In the genomic region with DNA sequence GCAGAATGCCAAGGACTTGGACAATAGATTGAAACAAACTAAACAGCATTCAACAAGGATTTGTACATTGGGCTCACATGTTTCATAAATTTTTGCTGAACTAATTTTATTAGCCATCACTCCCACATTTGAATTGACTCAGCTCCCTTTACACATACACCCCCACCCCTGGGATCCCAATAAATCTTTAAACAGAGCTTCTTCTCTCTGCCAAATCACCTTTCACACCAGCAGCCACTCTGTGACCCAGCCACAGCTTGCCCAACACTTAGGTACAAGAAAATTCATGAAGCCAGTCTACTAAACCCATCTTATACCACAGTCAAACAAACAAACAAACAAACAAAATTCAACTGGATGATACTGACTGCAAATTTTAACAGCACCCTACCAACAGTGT, we compare ENCODE assay signal across 25 cellular contexts.
"Had no signal": no experiment of that assay in that cellular context is flagged by ENCODE, and none has a peak within 500 bp of the region (broad histone marks: within the 10 kb centered on the region; RNA-seq: fewer than 3 reads in every experiment).

No MANE protein-coding gene starts in this region.

- H3K36me3 Mint-ChIP-seq: activated naive CD4-positive, alpha-beta T cell treated with anti-CD3 and anti-CD28 coated beads, Interleukin-2, amount 50 U/mL, for 72 hours had no signal

- H3K27me3 ChIP-seq: gastrocnemius medialis, ovary, stomach, suprapubic skin, tibial nerve had no signal

- H3K9me3 ChIP-seq: gastrocnemius medialis, ovary, stomach, suprapubic skin, tibial nerve had no signal

- H3K36me3 ChIP-seq: gastrocnemius medialis, ovary, stomach, suprapubic skin, tibial nerve had no signal

- DNase-seq: activated CD4-positive, alpha-beta T cell treated with anti-CD3 and anti-CD28 coated beads for 4 hours; activated CD4-positive, alpha-beta T cell treated with anti-CD3 and anti-CD28 coated beads, Interleukin-2, amount 50 U/mL, for 4 hours; activated naive CD4-positive, alpha-beta T cell; activated T-cell treated with anti-CD3 and anti-CD28 coated beads for 4 hours; effector memory CD4-positive, alpha-beta T cell; erythroblast; glutamatergic neuron; left cardiac atrium; midbrain; naive thymus-derived CD4-positive, alpha-beta T cell; ovary; small intestine; stimulated activated CD4-positive, alpha-beta T cell treated with anti-CD3 and anti-CD28 coated beads, Interleukin-15, amount 100 ng/mL, for 24 hours; stimulated activated CD4-positive, alpha-beta T cell treated with anti-CD3 and anti-CD28 coated beads, Interleukin-2, amount 100 ng/mL, for 24 hours; stimulated activated naive B cell treated with anti-CD40 and anti-IgM and Interleukin-4, amounts not matched to agents 10 μg/mL and 1 μg/mL and 100 μg/mL, for 72 hours; stomach had no signal

- H3K4me1 ChIP-seq: gastrocnemius medialis, stomach, suprapubic skin, tibial nerve had no signal

- ATAC-seq: gastrocnemius medialis; left cardiac atrium; sciatic nerve; stimulated activated naive B cell treated with anti-CD40 and anti-IgM and Interleukin-4, amounts not matched to agents 10 μg/mL and 1 μg/mL and 100 μg/mL, for 72 hours had no signal

- H3K4me3 ChIP-seq: gastrocnemius medialis, ovary, stomach, suprapubic skin, tibial nerve had no signal

- H3K27ac ChIP-seq: ovary, stomach, suprapubic skin, tibial nerve, VCaP had no signal

- H3K27ac Mint-ChIP-seq: memory B cell; naive thymus-derived CD4-positive, alpha-beta T cell; progenitor cell of endocrine pancreas; stimulated activated naive B cell treated with anti-CD40 and anti-IgM and Interleukin-4, amounts not matched to agents 10 μg/mL and 1 μg/mL and 100 μg/mL, for 72 hours had no signal

- H3K9me3 Mint-ChIP-seq: activated naive CD4-positive, alpha-beta T cell treated with anti-CD3 and anti-CD28 coated beads, Interleukin-2, amount 50 U/mL, for 72 hours; activated T-cell treated with anti-CD3 and anti-CD28 coated beads, Interleukin-2, amount 50 U/mL, for 72 hours; memory B cell; naive thymus-derived CD4-positive, alpha-beta T cell; stimulated activated naive B cell treated with anti-CD40 and anti-IgM and Interleukin-4, amounts not matched to agents 10 μg/mL and 1 μg/mL and 100 μg/mL, for 72 hours had no signal

- H3K4me3 Mint-ChIP-seq: memory B cell; naive thymus-derived CD4-positive, alpha-beta T cell; stimulated activated naive B cell treated with anti-CD40 and anti-IgM and Interleukin-4, amounts not matched to agents 10 μg/mL and 1 μg/mL and 100 μg/mL, for 72 hours had no signal

- H3K27me3 Mint-ChIP-seq: memory B cell; naive thymus-derived CD4-positive, alpha-beta T cell; progenitor cell of endocrine pancreas; stimulated activated naive B cell treated with anti-CD40 and anti-IgM and Interleukin-4, amounts not matched to agents 10 μg/mL and 1 μg/mL and 100 μg/mL, for 72 hours had no signal
